In genomic region chr10:133356953-133357292, GRCh38 we compare ENCODE assay signal across 9 cellular contexts. TPM values are rescaled to one million over a fixed set of nuclear protein-coding genes. Genes with fewer than 3 reads are reported as not detected.
DNase-seq lines count a peak whose midpoint lies in the region; ATAC-seq and TF ChIP-seq lines count a peak whose summit lies in the region.
"Had no signal": no experiment of that assay in that cellular context is flagged by ENCODE, and none has a peak within 500 bp of the region (broad histone marks: within the 10 kb centered on the region; RNA-seq: fewer than 3 reads in every experiment).

No MANE protein-coding gene starts in this region.

- H4K20me1 ChIP-seq in IMR-90 (ENCODE audit: insufficient read depth, low read length), result peaks cover 2% of the 10 kb centered on the region

- no peak overlapping the region; the same call in 1 of the 2 replicates for H3K27ac ChIP-seq in IMR-90 (ENCODE audit: insufficient read depth, low read length)
- peak overlapping the region in 3 of 59 donors; percentile 23 to 53 (median 52) for H3K27ac ChIP-seq in dorsolateral prefrontal cortex

- intact Hi-C loops in IMR-90 (cut with micrococcal nuclease), result no loop called here
- intact Hi-C loops in dorsolateral prefrontal cortex (cut with DNase I), result no loop called here

- in situ Hi-C loops in IMR-90 (cut with MboI; ENCODE audit: low sequenced_read_pairs), result no loop called here

- no peaks in the 10 kb centered on the region for H3K9me1 ChIP-seq in IMR-90 (ENCODE audit: insufficient read depth, low read length)

- H3K9me3 ChIP-seq in BE2C (no peaks in the 10 kb centered on the region), IMR-90 (ENCODE audit: control insufficient read depth, insufficient read depth, low read length) (no peaks in the 10 kb centered on the region)

- DNase-seq in BE2C (no peak), IMR-90 (no peak), dorsolateral prefrontal cortex (no peak), NCI-H1048 (lab: John Stamatoyannopoulos, UW) (no peak), HPDE6-E6E7 (ENCODE audit: extremely low spot score) (no peak), GM19238 (ENCODE audit: insufficient read length, low spot score) (no peak)
- no peak for DNase-seq in naive thymus-derived CD8-positive, alpha-beta T cell

- H3K4me3 ChIP-seq in BE2C (ENCODE audit: low read depth, low read length), result peak overlapping the region; percentile 70
- peak overlapping the region; percentile 78 for H3K4me3 ChIP-seq in IMR-90 (ENCODE audit: insufficient read depth, low read depth, low read length)
- H3K4me3 ChIP-seq in dorsolateral prefrontal cortex, result peak overlapping the region in 58 of 59 donors; percentile 31 to 81 (median 62)

- H3K4me3 Mint-ChIP-seq in naive thymus-derived CD8-positive, alpha-beta T cell, result peak overlapping the region; percentile 62 to 84 (median 74)

- peak overlapping the region; percentile 27; the same call in 1 of the 2 replicates for H3K9ac ChIP-seq in IMR-90 (ENCODE audit: low read depth, low read length)

- no peak overlapping the region for H3K18ac ChIP-seq in IMR-90 (ENCODE audit: low read depth, low read length)

- H3K27me3 ChIP-seq in BE2C (no peaks in the 10 kb centered on the region), IMR-90 (ENCODE audit: control insufficient read depth, insufficient read depth, low read length) (no peaks in the 10 kb centered on the region), dorsolateral prefrontal cortex (peaks cover 0 to 17% (median 0%) of the 10 kb centered on the region in 45 donors)

- H2AK9ac ChIP-seq in IMR-90 (replicated peaks; ENCODE audit: low read depth, low read length, poor library complexity), result peak overlapping the region; percentile 94

- H3K36me3 ChIP-seq in BE2C (no peaks in the 10 kb centered on the region), IMR-90 (ENCODE audit: control insufficient read depth, insufficient read depth, low read length) (peaks cover 10% of the 10 kb centered on the region)

- H3K14ac ChIP-seq in IMR-90 (replicated peaks; ENCODE audit: low read depth, low read length), result peak overlapping the region; percentile 71; the same call in 1 of the 2 replicates

- CTCF ChIA-PET in IMR-90 (lab: Yijun Ruan, JAX), result no interaction called here

- H3K4me2 ChIP-seq in IMR-90 (ENCODE audit: low read depth, low read length), result peak overlapping the region; percentile 62

- H3K9me3 Mint-ChIP-seq in naive thymus-derived CD8-positive, alpha-beta T cell, result no peaks in the 10 kb centered on the region

- POLR2A ChIA-PET in IMR-90 (lab: Charles Lee; ENCODE audit: unreplicated experiment), result no interaction called here
- POLR2A ChIA-PET in naive thymus-derived CD8-positive, alpha-beta T cell (lab: Charles Lee), result interaction anchor here (0.6 to 2.1 kb wide), 2 partner anchors 21 to 82 kb away, joined by 3 to 11 read pairs; no protein-coding TSS in a partner anchor

- peak overlapping the region in 4 of 10 donors; percentile 50 to 81 (median 61) for H3K27ac Mint-ChIP-seq in naive thymus-derived CD8-positive, alpha-beta T cell

- TF ChIP-seq CTCF in BE2C (IDR thresholded peaks at IDR 0.05; ENCODE audit: low read depth, low read length) (no peak), IMR-90 (conservative IDR thresholded peaks at IDR 0.05; ENCODE audit: low read depth, low read length) (no peak), dorsolateral prefrontal cortex (IDR thresholded peaks at IDR 0.05 in 54 of 56, conservative IDR thresholded peaks at IDR 0.05 in 2 of 56; ENCODE audit: low read depth in 1 of 56, partially characterized antibody in 56 of 56) (no peak)

- H4K91ac ChIP-seq in IMR-90 (ENCODE audit: insufficient read depth, low read depth, low read length), result no peak overlapping the region

- TF ChIP-seq RAD21 in IMR-90 (IDR thresholded peaks at IDR 0.05; ENCODE audit: low read length), result no peak

- H3K36me3 Mint-ChIP-seq in naive thymus-derived CD8-positive, alpha-beta T cell, result peaks cover 0 to 3% (median 0%) of the 10 kb centered on the region in 3 donors

- dilution Hi-C loops in IMR-90 (cut with HindIII; ENCODE audit: low sequenced_read_pairs, unreplicated experiment), result no loop called here

- H3K4ac ChIP-seq in IMR-90 (ENCODE audit: low read depth, low read length), result peak overlapping the region; percentile 75; the same call in 1 of the 2 replicates

- no peak overlapping the region for H2BK15ac ChIP-seq in IMR-90 (ENCODE audit: low read depth, low read length)

- H2BK5ac ChIP-seq in IMR-90 (ENCODE audit: low read depth, low read length, poor library complexity, severe bottlenecking), result no peak overlapping the region

- H4K8ac ChIP-seq in IMR-90 (ENCODE audit: low read depth in 2 of 2, low read length in 2 of 2), result no peak overlapping the region; a peak in 1 of 4 replicates

- H3K56ac ChIP-seq in IMR-90 (ENCODE audit: extremely low read depth, insufficient read depth, low read length), result no peak overlapping the region

- H3K4me1 Mint-ChIP-seq in naive thymus-derived CD8-positive, alpha-beta T cell, result peaks cover 3 to 14% (median 7%) of the 10 kb centered on the region in 4 donors

- H4K5ac ChIP-seq in IMR-90 (ENCODE audit: low read depth, low read length), result no peak overlapping the region; the same call in 1 of the 2 replicates

- H3K23ac ChIP-seq in IMR-90 (ENCODE audit: low read depth, low read length), result 0 out of 2 replicates have a peak overlapping the region, but pooled peaks have one; percentile 31

- peak overlapping the region; percentile 59; the same call in 1 of the 2 replicates for H2AK5ac ChIP-seq in IMR-90 (ENCODE audit: low read depth, low read length)

- no peak overlapping the region for H2BK20ac ChIP-seq in IMR-90 (ENCODE audit: low read depth, low read length)

- H2BK120ac ChIP-seq in IMR-90 (ENCODE audit: low read depth, low read length), result no peak overlapping the region

- peaks cover 8 to 13% of the 10 kb centered on the region in 2 experiments; a peak in 2 of 4 replicates for H3K79me1 ChIP-seq in IMR-90 (ENCODE audit: low read depth in 1 of 2, low read length in 2 of 2)

- peaks cover 6% of the 10 kb centered on the region for H3K4me1 ChIP-seq in BE2C
- H3K4me1 ChIP-seq in IMR-90 (ENCODE audit: control insufficient read depth, insufficient read depth, low read length), result peaks cover 6% of the 10 kb centered on the region; the same call in 1 of the 2 replicates

- 13% methylated on average over 8 of the region's 17 CpGs; no CpG with 5 or more reads in 1 of the 2 experiments for WGBS in IMR-90 (ENCODE audit: extremely low coverage in 2 of 2, insufficient read length in 1 of 2), 2 experiments

- H2AFZ ChIP-seq in IMR-90 (replicated peaks; ENCODE audit: low read length, poor library complexity), result peak overlapping the region; percentile 92

- TF ChIP-seq POLR2A in IMR-90 (IDR thresholded peaks at IDR 0.05; ENCODE audit: low read depth, low read length), result no peak

- BruUV-seq in IMR-90 (replicated peaks; lab: Mats Ljungman, UMichigan), result no TSS peak

- no peaks in the 10 kb centered on the region for H3K27me3 Mint-ChIP-seq in naive thymus-derived CD8-positive, alpha-beta T cell

- ATAC-seq in IMR-90 (ENCODE audit: low read depth) (peak; percentile 4; the same call in 1 of the 2 replicates), HG03108 (IDR thresholded peaks at IDR 0.05; ENCODE audit: unreplicated experiment) (no peak)
- ATAC-seq in naive thymus-derived CD8-positive, alpha-beta T cell, result no peak

TF ChIP-seq in IMR-90, 13 proteins besides CTCF, POLR2A, EP300 and RAD21 (continues in another document):
- TF ChIP-seq FOS (IDR thresholded peaks at IDR 0.05; ENCODE audit: low read depth, low read length), result no peak

RNA-seq across cellular contexts. Expression of gene FUOM, which starts 0.9 kb away (rescaled TPM):
- polyA plus RNA-seq in BE2C (2012; ENCODE audit: insufficient read depth, insufficient read length, low read depth), result 30.6 TPM
- total RNA-seq in IMR-90 (2012; rRNA removed), result 26.3 and 28.1 TPM in 2 replicates
- polyA plus RNA-seq in IMR-90 (2012; rRNA removed), result 52.8 and 71.2 TPM in 2 replicates
- polyA plus RNA-seq in IMR-90 (2012; cell fraction: cytosol; rRNA removed), result 53.8 and 71.8 TPM in 2 replicates
- polyA plus RNA-seq in IMR-90 (2012; cell fraction: nucleus; rRNA removed; ENCODE audit: low replicate concordance), result 25.8 and 31.8 TPM in 2 replicates
- 1 to 10 TPM in 119 of 120 experiments, under 1 TPM in 1; 0.85 to 9.8 (median 4.0) TPM for total RNA-seq in dorsolateral prefrontal cortex
- 10 to 100 TPM; 17.1 to 23.7 TPM for total RNA-seq in naive thymus-derived CD8-positive, alpha-beta T cell
- 10 to 100 TPM; 17.4 to 21.4 (median 18.2) TPM for polyA plus RNA-seq in naive thymus-derived CD8-positive, alpha-beta T cell

RNA-seq across cellular contexts. Expression of gene PRAP1, which starts 9.8 kb away (rescaled TPM):
- 1.1 TPM for polyA plus RNA-seq in BE2C (2012; ENCODE audit: insufficient read depth, insufficient read length, low read depth)
- not detected in 2 replicates for total RNA-seq in IMR-90 (2012; rRNA removed)
- not detected in 2 replicates for polyA plus RNA-seq in IMR-90 (2012; rRNA removed)
- polyA plus RNA-seq in IMR-90 (2012; cell fraction: cytosol; rRNA removed), result 0.05 and 0.15 TPM in 2 replicates
- polyA plus RNA-seq in IMR-90 (2012; cell fraction: nucleus; rRNA removed; ENCODE audit: low replicate concordance), result not detected in 2 replicates
- total RNA-seq in dorsolateral prefrontal cortex, result 1 to 10 TPM in 3 of 120 experiments, under 1 TPM in 10, not detected in 107; 0.54 to 1.3 (median 0.75) TPM
- not detected for total RNA-seq in naive thymus-derived CD8-positive, alpha-beta T cell
- polyA plus RNA-seq in naive thymus-derived CD8-positive, alpha-beta T cell, result under 1 TPM in 1 of 3 donors, not detected in 2; 0.36 TPM
- total RNA-seq: NCI-H460 had no signal

RNA-seq across cellular contexts. Expression of gene ECHS1, which starts 16.2 kb away (rescaled TPM):
- polyA plus RNA-seq in BE2C (2012; ENCODE audit: insufficient read depth, insufficient read length, low read depth), result 102 TPM
- total RNA-seq in IMR-90 (2012; rRNA removed) (60.8 and 71.1 TPM in 2 replicates), dorsolateral prefrontal cortex (10 to 100 TPM; 54.4 to 99.5 (median 79.6) TPM)
- 83.3 and 84.2 TPM in 2 replicates for polyA plus RNA-seq in IMR-90 (2012; rRNA removed)
- polyA plus RNA-seq in IMR-90 (2012; cell fraction: cytosol; rRNA removed), result 93.0 and 94.1 TPM in 2 replicates
- 41.5 and 43.2 TPM in 2 replicates for polyA plus RNA-seq in IMR-90 (2012; cell fraction: nucleus; rRNA removed; ENCODE audit: low replicate concordance)
- 10 to 100 TPM; 28.3 to 29.2 TPM for total RNA-seq in naive thymus-derived CD8-positive, alpha-beta T cell
- polyA plus RNA-seq in naive thymus-derived CD8-positive, alpha-beta T cell, result 100 to 1,000 TPM; 103 to 110 (median 104) TPM

RNA-seq across cellular contexts. Expression of gene CALY, which starts 20.2 kb away (rescaled TPM):
- polyA plus RNA-seq in BE2C (2012; ENCODE audit: insufficient read depth, insufficient read length, low read depth), result 41.9 TPM
- total RNA-seq in IMR-90 (2012; rRNA removed), result not detected in 2 replicates
- 0.34 and 0.62 TPM in 2 replicates for polyA plus RNA-seq in IMR-90 (2012; rRNA removed)
- polyA plus RNA-seq in IMR-90 (2012; cell fraction: cytosol; rRNA removed), result 1.1 and 1.9 TPM in 2 replicates
- 0.88 and 2.2 TPM in 2 replicates for polyA plus RNA-seq in IMR-90 (2012; cell fraction: nucleus; rRNA removed; ENCODE audit: low replicate concordance)
- 100 to 1,000 TPM in 119 of 120 experiments, 10 to 100 TPM in 1; 79.8 to 353 (median 247) TPM for total RNA-seq in dorsolateral prefrontal cortex
- 1 to 10 TPM; 5.9 to 6.9 TPM for total RNA-seq in naive thymus-derived CD8-positive, alpha-beta T cell
- under 1 TPM; 0.22 to 0.44 (median 0.26) TPM for polyA plus RNA-seq in naive thymus-derived CD8-positive, alpha-beta T cell

RNA-seq across cellular contexts. Expression of gene PAOX, which starts 22.1 kb away (rescaled TPM):
- polyA plus RNA-seq in BE2C (2012; ENCODE audit: insufficient read depth, insufficient read length, low read depth), result 1.4 TPM
- 3.6 and 3.8 TPM in 2 replicates for total RNA-seq in IMR-90 (2012; rRNA removed)
- 4.3 and 4.5 TPM in 2 replicates for polyA plus RNA-seq in IMR-90 (2012; rRNA removed)
- polyA plus RNA-seq in IMR-90 (2012; cell fraction: cytosol; rRNA removed), result 3.9 and 4.4 TPM in 2 replicates
- 6.7 and 12.6 TPM in 2 replicates for polyA plus RNA-seq in IMR-90 (2012; cell fraction: nucleus; rRNA removed; ENCODE audit: low replicate concordance)
- 10 to 100 TPM in 85 of 120 experiments, 1 to 10 TPM in 35; 6.0 to 18.9 (median 11.3) TPM for total RNA-seq in dorsolateral prefrontal cortex
- 10 to 100 TPM; 11.3 to 11.9 TPM for total RNA-seq in naive thymus-derived CD8-positive, alpha-beta T cell
- 10 to 100 TPM; 10.9 to 15.6 (median 11.9) TPM for polyA plus RNA-seq in naive thymus-derived CD8-positive, alpha-beta T cell
